ENCODE assay signal across 17 cellular contexts in genomic region chr19:43148233-43148632, GRCh38. TPM values are rescaled to one million over a fixed set of nuclear protein-coding genes. Genes with fewer than 3 reads are reported as not detected.
DNase-seq lines count a peak whose midpoint lies in the region; ATAC-seq, FAIRE-seq and TF ChIP-seq lines count a peak whose summit lies in the region.
"Had no signal": no experiment of that assay in that cellular context is flagged by ENCODE, and none has a peak within 500 bp of the region (broad histone marks: within the 10 kb centered on the region; RNA-seq: fewer than 3 reads in every experiment).

No MANE protein-coding gene starts in this region.

- no peaks in the 10 kb centered on the region for H3K27me3 ChIP-seq in SJSA1 (replicated peaks)
- no peaks in the 10 kb centered on the region for H3K27me3 ChIP-seq in suprapubic skin
- no peaks in the 10 kb centered on the region for H3K27me3 ChIP-seq in upper lobe of right lung
- H3K27me3 ChIP-seq: right atrium auricular region had no signal

- H3K4me3 ChIP-seq in SJSA1: no peak overlapping the region
- H3K4me3 ChIP-seq in suprapubic skin: no peak overlapping the region
- no peak overlapping the region for H3K4me3 ChIP-seq in upper lobe of right lung
- H3K4me3 ChIP-seq: right atrium auricular region had no signal

- H3K9me3 ChIP-seq in SJSA1 (replicated peaks) (no peaks in the 10 kb centered on the region), suprapubic skin (no peaks in the 10 kb centered on the region), upper lobe of right lung (no peaks in the 10 kb centered on the region)
- H3K9me3 ChIP-seq: Caco-2, right atrium auricular region had no signal

- TF ChIP-seq POLR2A in H54 (IDR thresholded peaks at IDR 0.05; ENCODE audit: low read depth, low read length): no peak
- no peak for TF ChIP-seq POLR2A in suprapubic skin (IDR thresholded peaks at IDR 0.05)

- DNase-seq in H54 (ENCODE audit: insufficient read length, low spot score) (peak; percentile 31), SJSA1 (ENCODE audit: low read depth in 1 of 2, low spot score in 2 of 2) (peak in 1 of 2 experiments; percentile 61), fibroblast of peridontal ligament (ENCODE audit: extremely low read depth) (peak; percentile 72), suprapubic skin (ENCODE audit: low spot score in 2 of 2) (no peak), LoVo (ENCODE audit: low spot score) (no peak), upper lobe of right lung (no peak)
- DNase-seq: activated CD4-positive, alpha-beta memory T cell treated with anti-CD3 and anti-CD28 coated beads, Interleukin-2, amount 10 ng/mL, durations not matched to agents 7 days and 5 days; activated gamma-delta T cell treated with Interleukin-2 at 50 U/mL for 16 hours; Caco-2; central memory CD4-positive, alpha-beta T cell; H7; NCI-H1105 treated with DMSO at 0.1 percent for 48 hours; NCI-H510A treated with DMSO at 0.1 percent for 48 hours had no signal

- ATAC-seq in upper lobe of right lung: no peak
- ATAC-seq in HG02840 (IDR thresholded peaks at IDR 0.05; ENCODE audit: low FRiP score, unreplicated experiment): no peak

- no peaks in the 10 kb centered on the region for H3K36me3 ChIP-seq in SJSA1
- no peaks in the 10 kb centered on the region for H3K36me3 ChIP-seq in suprapubic skin
- no peaks in the 10 kb centered on the region for H3K36me3 ChIP-seq in upper lobe of right lung
- H3K36me3 ChIP-seq: right atrium auricular region had no signal

- intact Hi-C loops in upper lobe of right lung (cut with DNase I): no loop called here

- TF ChIP-seq CTCF in suprapubic skin (IDR thresholded peaks at IDR 0.05): no peak
- TF ChIP-seq CTCF in upper lobe of right lung (IDR thresholded peaks at IDR 0.05): no peak

- H3K4me1 ChIP-seq in SJSA1 (replicated peaks) (peaks cover 18% of the 10 kb centered on the region), suprapubic skin (peaks cover 10% of the 10 kb centered on the region), upper lobe of right lung (no peaks in the 10 kb centered on the region)
- H3K4me1 ChIP-seq: Caco-2, right atrium auricular region had no signal

- H3K27ac ChIP-seq in SJSA1 (peak overlapping the region; percentile 86), suprapubic skin (peak overlapping the region; percentile 41), upper lobe of right lung (no peak overlapping the region)
- H3K27ac ChIP-seq: right atrium auricular region had no signal

- TF ChIP-seq EP300 in suprapubic skin (IDR thresholded peaks at IDR 0.05): no peak

- WGBS in suprapubic skin: 36% methylated on average over 1 of the region's 1 CpG

- FAIRE-seq in H54 (lab: Jason Lieb, UNC): peak; percentile 58
- FAIRE-seq: GM12891, GM19239 had no signal

RNA-seq across cellular contexts. Expression of gene PSG5, which starts 38.1 kb away (rescaled TPM):
- 0.82 TPM in 1 of 2 replicates, not detected in the other for total RNA-seq in SJSA1 (2014; rRNA removed; shearing (Covaris generic))
- total RNA-seq in suprapubic skin (under 1 TPM in 2 of 4 donors, not detected in 2; 0.47 to 0.51 TPM), upper lobe of right lung (not detected)
- total RNA-seq: activated CD4-positive, alpha-beta memory T cell treated with anti-CD3 and anti-CD28 coated beads, Interleukin-2, amount 10 ng/mL, durations not matched to agents 7 days and 5 days; H7; right atrium auricular region had no signal

RNA-seq across cellular contexts. Expression of gene PSG4, which starts 57.2 kb away (rescaled TPM):
- not detected in 2 replicates for total RNA-seq in SJSA1 (2014; rRNA removed; shearing (Covaris generic))
- 10 to 100 TPM in 1 of 4 donors, 1 to 10 TPM in 2, not detected in 1; 6.2 to 17.0 (median 8.3) TPM for total RNA-seq in suprapubic skin
- not detected for total RNA-seq in upper lobe of right lung
- total RNA-seq: activated CD4-positive, alpha-beta memory T cell treated with anti-CD3 and anti-CD28 coated beads, Interleukin-2, amount 10 ng/mL, durations not matched to agents 7 days and 5 days; Caco-2; H7; right atrium auricular region had no signal

Comparison
In these comparisons a context has a peak if more than half of its experiments do, and no peak if none do; other contexts are left out.
1. DNase-seq: peak in H54 (single experiment) and fibroblast of peridontal ligament (single experiment); none in suprapubic skin (0 of 2), LoVo (single experiment) and upper lobe of right lung (single experiment).